Comparison of ENCODE assay signal across 8 cellular contexts in the genomic region with DNA sequence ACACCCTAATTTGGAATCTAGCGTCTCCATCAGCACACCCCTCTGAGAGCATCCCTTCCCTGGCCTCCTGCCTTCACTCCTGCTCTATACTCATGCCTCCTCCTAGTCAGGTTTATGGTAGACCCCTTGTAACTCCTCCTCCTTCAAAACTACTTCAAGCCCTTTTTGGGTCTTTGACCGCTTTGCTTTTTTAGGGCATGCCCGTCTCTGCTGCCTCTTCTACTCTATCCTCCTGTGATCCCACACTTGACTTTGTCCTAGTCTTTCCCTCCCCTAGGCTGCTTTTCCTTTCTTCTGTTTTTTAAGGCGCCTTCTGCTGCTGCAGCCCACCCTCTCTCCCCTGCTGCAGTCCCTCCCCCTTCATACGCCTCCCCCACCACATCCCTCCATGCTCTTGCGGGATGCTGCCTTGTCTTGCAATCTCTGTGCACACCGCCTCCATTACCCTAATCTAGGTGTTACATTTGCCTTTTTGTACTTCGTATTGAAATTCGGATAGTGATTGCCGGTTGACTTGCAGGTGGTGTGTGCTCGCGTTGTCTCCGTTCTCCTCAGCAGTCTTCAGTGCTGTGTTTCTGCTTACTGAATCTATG. TPM values are rescaled to one million over a fixed set of nuclear protein-coding genes. Genes with fewer than 3 reads are reported as not detected.
A peak's percentile ranks its signal among the peaks of the same experiment; 100 is the strongest.
DNase-seq lines count a peak whose midpoint lies in the region; ATAC-seq and TF ChIP-seq lines count a peak whose summit lies in the region.

No MANE protein-coding gene starts in this region.

- peak overlapping the region; percentile 89 for H3K27ac Mint-ChIP-seq in activated T-cell treated with anti-CD3 and anti-CD28 coated beads, Interleukin-2, amount 50 U/mL, for 24 hours
- peak overlapping the region; percentile 100 for H3K27ac Mint-ChIP-seq in activated naive CD8-positive, alpha-beta T cell treated with anti-CD3 and anti-CD28 coated beads, Interleukin-2, amount 10 ng/mL, durations not matched to agents 7 days and 5 days

- H3K27ac ChIP-seq in left lung (peak overlapping the region in 1 of 2 donors; percentile 99), tibial artery (peak overlapping the region; percentile 97 to 98)

- H3K9me3 ChIP-seq in left lung (no peaks in the 10 kb centered on the region), tibial artery (no peaks in the 10 kb centered on the region)

- peak overlapping the region; percentile 85 for H3K4me3 Mint-ChIP-seq in activated T-cell treated with anti-CD3 and anti-CD28 coated beads, Interleukin-2, amount 50 U/mL, for 24 hours
- H3K4me3 Mint-ChIP-seq in activated naive CD8-positive, alpha-beta T cell treated with anti-CD3 and anti-CD28 coated beads, Interleukin-2, amount 10 ng/mL, durations not matched to agents 7 days and 5 days, result peak overlapping the region; percentile 100

- peaks cover under 1% of the 10 kb centered on the region for H3K27me3 Mint-ChIP-seq in activated T-cell treated with anti-CD3 and anti-CD28 coated beads, Interleukin-2, amount 50 U/mL, for 24 hours
- H3K27me3 Mint-ChIP-seq in activated naive CD8-positive, alpha-beta T cell treated with anti-CD3 and anti-CD28 coated beads, Interleukin-2, amount 10 ng/mL, durations not matched to agents 7 days and 5 days, result peaks cover 4% of the 10 kb centered on the region

- TF ChIP-seq CTCF in left lung (IDR thresholded peaks at IDR 0.05) (no peak), tibial artery (IDR thresholded peaks at IDR 0.05) (no peak)

- intact Hi-C loops in left lung (cut with DNase I), result no loop called here
- intact Hi-C loops in tibial artery (cut with DNase I; ENCODE audit: low total_unique reads), result loop anchor here (5.0 kb wide), 1 partner anchor 156 kb away; the partner anchor contains the start of gene POGZ

- no peak for ATAC-seq in activated naive CD8-positive, alpha-beta T cell treated with anti-CD3 and anti-CD28 coated beads, Interleukin-2, amount 10 ng/mL, durations not matched to agents 7 days and 5 days (ENCODE audit: low read depth)
- ATAC-seq in left lung, result no peak
- no peak for ATAC-seq in GM21381 (IDR thresholded peaks at IDR 0.05; ENCODE audit: unreplicated experiment)

- H3K36me3 Mint-ChIP-seq in activated T-cell treated with anti-CD3 and anti-CD28 coated beads, Interleukin-2, amount 50 U/mL, for 24 hours (ENCODE audit: low read depth), result peaks cover 16% of the 10 kb centered on the region
- peaks cover 9% of the 10 kb centered on the region for H3K36me3 Mint-ChIP-seq in activated naive CD8-positive, alpha-beta T cell treated with anti-CD3 and anti-CD28 coated beads, Interleukin-2, amount 10 ng/mL, durations not matched to agents 7 days and 5 days

- H3K36me3 ChIP-seq in left lung, result no peaks in the 10 kb centered on the region
- peaks cover 0 to 6% (median 0%) of the 10 kb centered on the region in 3 donors for H3K36me3 ChIP-seq in tibial artery

- H3K9me3 Mint-ChIP-seq in activated T-cell treated with anti-CD3 and anti-CD28 coated beads, Interleukin-2, amount 50 U/mL, for 24 hours, result no peaks in the 10 kb centered on the region
- H3K9me3 Mint-ChIP-seq in activated naive CD8-positive, alpha-beta T cell treated with anti-CD3 and anti-CD28 coated beads, Interleukin-2, amount 10 ng/mL, durations not matched to agents 7 days and 5 days, result no peaks in the 10 kb centered on the region

- H3K4me1 Mint-ChIP-seq in activated T-cell treated with anti-CD3 and anti-CD28 coated beads, Interleukin-2, amount 50 U/mL, for 24 hours (ENCODE audit: low read depth), result peaks cover 54% of the 10 kb centered on the region
- peaks cover 32% of the 10 kb centered on the region for H3K4me1 Mint-ChIP-seq in activated naive CD8-positive, alpha-beta T cell treated with anti-CD3 and anti-CD28 coated beads, Interleukin-2, amount 10 ng/mL, durations not matched to agents 7 days and 5 days

- H3K27me3 ChIP-seq in left lung (no peaks in the 10 kb centered on the region), tibial artery (no peaks in the 10 kb centered on the region)

- H3K4me1 ChIP-seq in left lung (peaks cover 15 to 63% of the 10 kb centered on the region in 2 donors), tibial artery (peaks cover 0 to 46% (median 11%) of the 10 kb centered on the region in 4 donors)

- H3K4me3 ChIP-seq in left lung, result peak overlapping the region; percentile 90 to 98
- peak overlapping the region; percentile 99 for H3K4me3 ChIP-seq in tibial artery

- POLR2A ChIA-PET in activated naive CD8-positive, alpha-beta T cell treated with anti-CD3 and anti-CD28 coated beads, Interleukin-2, amount 10 ng/mL, durations not matched to agents 7 days and 5 days (lab: Charles Lee), result no interaction called here

- DNase-seq in activated T-cell treated with anti-CD3 and anti-CD28 coated beads, Interleukin-2, amount 50 U/mL, for 24 hours, result no peak
- DNase-seq in activated T-cell treated with anti-CD3 and anti-CD28 coated beads for 4 hours (no peak), left lung (no peak), tibial artery (no peak), NCI-H187 treated with DMSO at 0.1 percent for 48 hours (lab: John Stamatoyannopoulos, UW) (no peak)
- no peak for DNase-seq in activated naive CD8-positive, alpha-beta T cell treated with anti-CD3 and anti-CD28 coated beads, Interleukin-2, amount 10 ng/mL, durations not matched to agents 7 days and 5 days
- DNase-seq in stimulated activated CD4-positive, alpha-beta T cell treated with anti-CD3 and anti-CD28 coated beads, Interleukin-1b, Interleukin-23, amount 100 ng/mL, for 48 hours, result no peak

RNA-seq across cellular contexts. Expression of gene SNX27, which starts 1.5 kb away (rescaled TPM):
- 10 to 100 TPM; 24.8 to 26.6 TPM for total RNA-seq in activated naive CD8-positive, alpha-beta T cell treated with anti-CD3 and anti-CD28 coated beads, Interleukin-2, amount 10 ng/mL, durations not matched to agents 7 days and 5 days
- total RNA-seq in left lung, result 10 to 100 TPM; 45.8 to 64.5 TPM
